ENCODE assay signal across 1 cellular context in the genomic region with DNA sequence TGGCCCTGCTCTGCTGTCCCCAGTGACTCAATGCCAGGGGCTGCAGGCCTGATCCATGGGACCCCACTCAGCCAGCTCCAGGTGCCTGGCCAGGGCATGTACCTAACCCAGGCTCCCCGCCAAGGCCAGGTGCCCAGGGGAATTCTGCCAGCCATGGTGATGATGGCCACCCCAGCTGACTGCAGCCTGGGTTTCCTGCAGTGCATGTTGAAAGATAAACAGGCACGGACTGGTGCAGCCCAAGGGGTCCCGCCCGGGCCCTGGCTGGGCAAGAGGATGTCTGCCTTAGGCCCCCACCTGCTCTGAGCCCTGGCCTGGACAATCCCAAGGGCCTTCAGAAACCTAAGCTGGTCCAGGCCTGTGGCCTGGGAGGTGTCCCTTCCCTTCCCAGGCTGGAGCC.
TF ChIP-seq lines count a peak whose summit lies in the region.

No MANE protein-coding gene starts in this region.

TF ChIP-seq in HEK293, 187 proteins besides CTCF, POLR2A, EP300 and RAD21 (continued from another document):
- TF ChIP-seq, protein P1, sequence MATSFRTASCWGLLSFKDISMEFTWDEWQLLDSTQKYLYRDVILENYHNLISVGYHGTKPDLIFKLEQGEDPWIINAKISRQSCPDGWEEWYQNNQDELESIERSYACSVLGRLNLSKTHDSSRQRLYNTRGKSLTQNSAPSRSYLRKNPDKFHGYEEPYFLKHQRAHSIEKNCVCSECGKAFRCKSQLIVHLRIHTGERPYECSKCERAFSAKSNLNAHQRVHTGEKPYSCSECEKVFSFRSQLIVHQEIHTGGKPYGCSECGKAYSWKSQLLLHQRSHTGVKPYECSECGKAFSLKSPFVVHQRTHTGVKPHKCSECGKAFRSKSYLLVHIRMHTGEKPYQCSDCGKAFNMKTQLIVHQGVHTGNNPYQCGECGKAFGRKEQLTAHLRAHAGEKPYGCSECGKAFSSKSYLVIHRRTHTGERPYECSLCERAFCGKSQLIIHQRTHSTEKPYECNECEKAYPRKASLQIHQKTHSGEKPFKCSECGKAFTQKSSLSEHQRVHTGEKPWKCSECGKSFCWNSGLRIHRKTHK (tag by site-specific recombination; IDR thresholded peaks at IDR 0.05) = no peak
- 0 out of 2 replicates have a peak, but pooled peaks have one; percentile 19 for TF ChIP-seq KLF1 (tag by site-specific recombination; IDR thresholded peaks at IDR 0.05)
- TF ChIP-seq, protein P2, sequence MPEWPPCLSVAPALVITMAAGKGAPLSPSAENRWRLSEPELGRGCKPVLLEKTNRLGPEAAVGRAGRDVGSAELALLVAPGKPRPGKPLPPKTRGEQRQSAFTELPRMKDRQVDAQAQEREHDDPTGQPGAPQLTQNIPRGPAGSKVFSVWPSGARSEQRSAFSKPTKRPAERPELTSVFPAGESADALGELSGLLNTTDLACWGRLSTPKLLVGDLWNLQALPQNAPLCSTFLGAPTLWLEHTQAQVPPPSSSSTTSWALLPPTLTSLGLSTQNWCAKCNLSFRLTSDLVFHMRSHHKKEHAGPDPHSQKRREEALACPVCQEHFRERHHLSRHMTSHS (tag by site-specific recombination; IDR thresholded peaks at IDR 0.05) = no peak
- TF ChIP-seq, protein P3, sequence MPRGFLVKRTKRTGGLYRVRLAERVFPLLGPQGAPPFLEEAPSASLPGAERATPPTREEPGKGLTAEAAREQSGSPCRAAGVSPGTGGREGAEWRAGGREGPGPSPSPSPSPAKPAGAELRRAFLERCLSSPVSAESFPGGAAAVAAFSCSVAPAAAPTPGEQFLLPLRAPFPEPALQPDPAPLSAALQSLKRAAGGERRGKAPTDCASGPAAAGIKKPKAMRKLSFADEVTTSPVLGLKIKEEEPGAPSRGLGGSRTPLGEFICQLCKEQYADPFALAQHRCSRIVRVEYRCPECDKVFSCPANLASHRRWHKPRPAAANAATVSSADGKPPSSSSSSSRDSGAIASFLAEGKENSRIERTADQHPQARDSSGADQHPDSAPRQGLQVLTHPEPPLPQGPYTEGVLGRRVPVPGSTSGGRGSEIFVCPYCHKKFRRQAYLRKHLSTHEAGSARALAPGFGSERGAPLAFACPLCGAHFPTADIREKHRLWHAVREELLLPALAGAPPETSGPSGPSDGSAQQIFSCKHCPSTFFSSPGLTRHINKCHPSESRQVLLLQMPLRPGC (tag by site-specific recombination; IDR thresholded peaks at IDR 0.05) = no peak
- no peak for TF ChIP-seq KLF8 (tag by site-specific recombination; IDR thresholded peaks at IDR 0.05)
- TF ChIP-seq, protein P4, sequence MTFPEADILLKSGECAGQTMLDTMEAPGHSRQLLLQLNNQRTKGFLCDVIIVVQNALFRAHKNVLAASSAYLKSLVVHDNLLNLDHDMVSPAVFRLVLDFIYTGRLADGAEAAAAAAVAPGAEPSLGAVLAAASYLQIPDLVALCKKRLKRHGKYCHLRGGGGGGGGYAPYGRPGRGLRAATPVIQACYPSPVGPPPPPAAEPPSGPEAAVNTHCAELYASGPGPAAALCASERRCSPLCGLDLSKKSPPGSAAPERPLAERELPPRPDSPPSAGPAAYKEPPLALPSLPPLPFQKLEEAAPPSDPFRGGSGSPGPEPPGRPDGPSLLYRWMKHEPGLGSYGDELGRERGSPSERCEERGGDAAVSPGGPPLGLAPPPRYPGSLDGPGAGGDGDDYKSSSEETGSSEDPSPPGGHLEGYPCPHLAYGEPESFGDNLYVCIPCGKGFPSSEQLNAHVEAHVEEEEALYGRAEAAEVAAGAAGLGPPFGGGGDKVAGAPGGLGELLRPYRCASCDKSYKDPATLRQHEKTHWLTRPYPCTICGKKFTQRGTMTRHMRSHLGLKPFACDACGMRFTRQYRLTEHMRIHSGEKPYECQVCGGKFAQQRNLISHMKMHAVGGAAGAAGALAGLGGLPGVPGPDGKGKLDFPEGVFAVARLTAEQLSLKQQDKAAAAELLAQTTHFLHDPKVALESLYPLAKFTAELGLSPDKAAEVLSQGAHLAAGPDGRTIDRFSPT (tag by site-specific recombination; IDR thresholded peaks at IDR 0.05) = peak; percentile 30; the same call in 1 of the 2 replicates
- TF ChIP-seq ZNF112 (tag by site-specific recombination; IDR thresholded peaks at IDR 0.05) = no peak
- TF ChIP-seq ZNF335 (tag by site-specific recombination; conservative IDR thresholded peaks at IDR 0.05) = peak; percentile 61; the same call in 1 of the 2 replicates
- TF ChIP-seq ZNF311 (tag by site-specific recombination; IDR thresholded peaks at IDR 0.05; ENCODE audit: borderline replicate concordance) = no peak
- no peak for TF ChIP-seq HOXC10 (CRISPR knock-in tag; IDR thresholded peaks at IDR 0.05)
- TF ChIP-seq ZFP3 (tag by site-specific recombination; IDR thresholded peaks at IDR 0.05; ENCODE audit: low read depth) = no peak
- TF ChIP-seq HOXA7 (CRISPR knock-in tag; IDR thresholded peaks at IDR 0.05; ENCODE audit: borderline replicate concordance) = no peak
- no peak for TF ChIP-seq ZNF830 (tag by site-specific recombination; IDR thresholded peaks at IDR 0.05; ENCODE audit: low read depth)
- no peak for TF ChIP-seq ZNF658 (tag by site-specific recombination; IDR thresholded peaks at IDR 0.05)
- TF ChIP-seq ZNF214 (tag by site-specific recombination; IDR thresholded peaks at IDR 0.05; ENCODE audit: borderline replicate concordance) = no peak
- no peak for TF ChIP-seq ZNF624 (tag by site-specific recombination; IDR thresholded peaks at IDR 0.05)
- TF ChIP-seq WT1 (tag by site-specific recombination; IDR thresholded peaks at IDR 0.05) = no peak
- TF ChIP-seq PRDM1 (tag by site-specific recombination; IDR thresholded peaks at IDR 0.05) = no peak
- no peak for TF ChIP-seq MZF1 (tag by site-specific recombination; IDR thresholded peaks at IDR 0.05; ENCODE audit: borderline replicate concordance)
- TF ChIP-seq ZNF23 (tag by site-specific recombination; IDR thresholded peaks at IDR 0.05; ENCODE audit: borderline replicate concordance) = no peak
- no peak for TF ChIP-seq ZNF510 (tag by site-specific recombination; IDR thresholded peaks at IDR 0.05; ENCODE audit: insufficient replicate concordance)
- no peak for TF ChIP-seq ZNF114 (tag by site-specific recombination; IDR thresholded peaks at IDR 0.05)
- TF ChIP-seq GLIS1 (tag by site-specific recombination; IDR thresholded peaks at IDR 0.05) = peak; percentile 69
- TF ChIP-seq, protein P5, sequence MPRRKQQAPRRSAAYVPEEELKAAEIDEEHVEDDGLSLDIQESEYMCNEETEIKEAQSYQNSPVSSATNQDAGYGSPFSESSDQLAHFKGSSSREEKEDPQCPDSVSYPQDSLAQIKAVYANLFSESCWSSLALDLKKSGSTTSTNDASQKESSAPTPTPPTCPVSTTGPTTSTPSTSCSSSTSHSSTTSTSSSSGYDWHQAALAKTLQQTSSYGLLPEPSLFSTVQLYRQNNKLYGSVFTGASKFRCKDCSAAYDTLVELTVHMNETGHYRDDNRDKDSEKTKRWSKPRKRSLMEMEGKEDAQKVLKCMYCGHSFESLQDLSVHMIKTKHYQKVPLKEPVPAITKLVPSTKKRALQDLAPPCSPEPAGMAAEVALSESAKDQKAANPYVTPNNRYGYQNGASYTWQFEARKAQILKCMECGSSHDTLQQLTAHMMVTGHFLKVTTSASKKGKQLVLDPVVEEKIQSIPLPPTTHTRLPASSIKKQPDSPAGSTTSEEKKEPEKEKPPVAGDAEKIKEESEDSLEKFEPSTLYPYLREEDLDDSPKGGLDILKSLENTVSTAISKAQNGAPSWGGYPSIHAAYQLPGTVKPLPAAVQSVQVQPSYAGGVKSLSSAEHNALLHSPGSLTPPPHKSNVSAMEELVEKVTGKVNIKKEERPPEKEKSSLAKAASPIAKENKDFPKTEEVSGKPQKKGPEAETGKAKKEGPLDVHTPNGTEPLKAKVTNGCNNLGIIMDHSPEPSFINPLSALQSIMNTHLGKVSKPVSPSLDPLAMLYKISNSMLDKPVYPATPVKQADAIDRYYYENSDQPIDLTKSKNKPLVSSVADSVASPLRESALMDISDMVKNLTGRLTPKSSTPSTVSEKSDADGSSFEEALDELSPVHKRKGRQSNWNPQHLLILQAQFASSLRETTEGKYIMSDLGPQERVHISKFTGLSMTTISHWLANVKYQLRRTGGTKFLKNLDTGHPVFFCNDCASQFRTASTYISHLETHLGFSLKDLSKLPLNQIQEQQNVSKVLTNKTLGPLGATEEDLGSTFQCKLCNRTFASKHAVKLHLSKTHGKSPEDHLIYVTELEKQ (tag by site-specific recombination; IDR thresholded peaks at IDR 0.05; ENCODE audit: borderline replicate concordance) = no peak
- TF ChIP-seq, protein P6, sequence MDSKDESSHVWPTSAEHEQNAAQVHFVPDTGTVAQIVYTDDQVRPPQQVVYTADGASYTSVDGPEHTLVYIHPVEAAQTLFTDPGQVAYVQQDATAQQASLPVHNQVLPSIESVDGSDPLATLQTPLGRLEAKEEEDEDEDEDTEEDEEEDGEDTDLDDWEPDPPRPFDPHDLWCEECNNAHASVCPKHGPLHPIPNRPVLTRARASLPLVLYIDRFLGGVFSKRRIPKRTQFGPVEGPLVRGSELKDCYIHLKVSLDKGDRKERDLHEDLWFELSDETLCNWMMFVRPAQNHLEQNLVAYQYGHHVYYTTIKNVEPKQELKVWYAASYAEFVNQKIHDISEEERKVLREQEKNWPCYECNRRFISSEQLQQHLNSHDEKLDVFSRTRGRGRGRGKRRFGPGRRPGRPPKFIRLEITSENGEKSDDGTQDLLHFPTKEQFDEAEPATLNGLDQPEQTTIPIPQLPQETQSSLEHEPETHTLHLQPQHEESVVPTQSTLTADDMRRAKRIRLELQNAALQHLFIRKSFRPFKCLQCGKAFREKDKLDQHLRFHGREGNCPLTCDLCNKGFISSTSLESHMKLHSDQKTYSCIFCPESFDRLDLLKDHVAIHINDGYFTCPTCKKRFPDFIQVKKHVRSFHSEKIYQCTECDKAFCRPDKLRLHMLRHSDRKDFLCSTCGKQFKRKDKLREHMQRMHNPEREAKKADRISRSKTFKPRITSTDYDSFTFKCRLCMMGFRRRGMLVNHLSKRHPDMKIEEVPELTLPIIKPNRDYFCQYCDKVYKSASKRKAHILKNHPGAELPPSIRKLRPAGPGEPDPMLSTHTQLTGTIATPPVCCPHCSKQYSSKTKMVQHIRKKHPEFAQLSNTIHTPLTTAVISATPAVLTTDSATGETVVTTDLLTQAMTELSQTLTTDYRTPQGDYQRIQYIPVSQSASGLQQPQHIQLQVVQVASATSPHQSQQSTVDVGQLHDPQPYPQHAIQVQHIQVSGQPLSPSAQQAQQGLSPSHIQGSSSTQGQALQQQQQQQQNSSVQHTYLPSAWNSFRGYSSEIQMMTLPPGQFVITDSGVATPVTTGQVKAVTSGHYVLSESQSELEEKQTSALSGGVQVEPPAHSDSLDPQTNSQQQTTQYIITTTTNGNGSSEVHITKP (tag by site-specific recombination; IDR thresholded peaks at IDR 0.05) = no peak
- TF ChIP-seq IKZF3 (tag by site-specific recombination; IDR thresholded peaks at IDR 0.05) = no peak
- TF ChIP-seq ZNF571 (tag by site-specific recombination; IDR thresholded peaks at IDR 0.05) = no peak
- no peak for TF ChIP-seq ZNF776 (tag by site-specific recombination; IDR thresholded peaks at IDR 0.05; ENCODE audit: borderline replicate concordance)
- TF ChIP-seq, protein P7, sequence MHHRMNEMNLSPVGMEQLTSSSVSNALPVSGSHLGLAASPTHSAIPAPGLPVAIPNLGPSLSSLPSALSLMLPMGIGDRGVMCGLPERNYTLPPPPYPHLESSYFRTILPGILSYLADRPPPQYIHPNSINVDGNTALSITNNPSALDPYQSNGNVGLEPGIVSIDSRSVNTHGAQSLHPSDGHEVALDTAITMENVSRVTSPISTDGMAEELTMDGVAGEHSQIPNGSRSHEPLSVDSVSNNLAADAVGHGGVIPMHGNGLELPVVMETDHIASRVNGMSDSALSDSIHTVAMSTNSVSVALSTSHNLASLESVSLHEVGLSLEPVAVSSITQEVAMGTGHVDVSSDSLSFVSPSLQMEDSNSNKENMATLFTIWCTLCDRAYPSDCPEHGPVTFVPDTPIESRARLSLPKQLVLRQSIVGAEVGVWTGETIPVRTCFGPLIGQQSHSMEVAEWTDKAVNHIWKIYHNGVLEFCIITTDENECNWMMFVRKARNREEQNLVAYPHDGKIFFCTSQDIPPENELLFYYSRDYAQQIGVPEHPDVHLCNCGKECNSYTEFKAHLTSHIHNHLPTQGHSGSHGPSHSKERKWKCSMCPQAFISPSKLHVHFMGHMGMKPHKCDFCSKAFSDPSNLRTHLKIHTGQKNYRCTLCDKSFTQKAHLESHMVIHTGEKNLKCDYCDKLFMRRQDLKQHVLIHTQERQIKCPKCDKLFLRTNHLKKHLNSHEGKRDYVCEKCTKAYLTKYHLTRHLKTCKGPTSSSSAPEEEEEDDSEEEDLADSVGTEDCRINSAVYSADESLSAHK (tag by site-specific recombination; IDR thresholded peaks at IDR 0.05) = no peak
- TF ChIP-seq ZEB2 (tag by site-specific recombination; IDR thresholded peaks at IDR 0.05) = no peak
- TF ChIP-seq ZNF600 (tag by site-specific recombination; IDR thresholded peaks at IDR 0.05) = 0 out of 2 replicates have a peak, but pooled peaks have one; percentile 15
- no peak for TF ChIP-seq ZNF548 (tag by site-specific recombination; IDR thresholded peaks at IDR 0.05)
- no peak for TF ChIP-seq ZNF48 (tag by site-specific recombination; IDR thresholded peaks at IDR 0.05)
- TF ChIP-seq ZNF16 (tag by site-specific recombination; IDR thresholded peaks at IDR 0.05; ENCODE audit: low read depth) = no peak
- no peak for TF ChIP-seq ZNF324 (tag by site-specific recombination; IDR thresholded peaks at IDR 0.05)
- TF ChIP-seq ZNF558 (tag by site-specific recombination; IDR thresholded peaks at IDR 0.05) = no peak
- TF ChIP-seq ZNF560 (tag by site-specific recombination; IDR thresholded peaks at IDR 0.05; ENCODE audit: borderline replicate concordance) = no peak
- no peak for TF ChIP-seq OSR2 (tag by site-specific recombination; IDR thresholded peaks at IDR 0.05)
- TF ChIP-seq ZNF785 (tag by site-specific recombination; IDR thresholded peaks at IDR 0.05) = no peak
TF ChIP-seq in HEK293: peak in this region for 8.
